In genomic region chr14:32565256-32565655, GRCh38 we compare ENCODE assay signal across 16 cellular contexts.
A peak's percentile ranks its signal among the peaks of the same experiment; 100 is the strongest.
DNase-seq lines count a peak whose midpoint lies in the region; TF ChIP-seq lines count a peak whose summit lies in the region.
"Had no signal": no experiment of that assay in that cellular context is flagged by ENCODE, and none has a peak within 500 bp of the region (broad histone marks: within the 10 kb centered on the region; RNA-seq: fewer than 3 reads in every experiment).

No MANE protein-coding gene starts in this region.

- CTCF ChIA-PET in A673 (lab: Charles Lee) (no interaction called here), OCI-LY7 (lab: Charles Lee; ENCODE audit: unreplicated experiment) (no interaction called here)

- H3K79me2 ChIP-seq in Loucy (ENCODE audit: insufficient read depth, low read length) (no peaks in the 10 kb centered on the region), hepatocyte (no peaks in the 10 kb centered on the region), OCI-LY7 (ENCODE audit: insufficient read depth, low read depth, low read length) (no peaks in the 10 kb centered on the region)

- H3K27ac ChIP-seq in A673 (ENCODE audit: low read depth, low read length, poor library complexity, severe bottlenecking) (peak overlapping the region; percentile 18), SJCRH30 (peak overlapping the region; percentile 46; the same call in 1 of the 2 replicates), hepatocyte (peak overlapping the region; percentile 76), OCI-LY7 (ENCODE audit: low read depth, low read length, poor library complexity, severe bottlenecking) (no peak overlapping the region)
- H3K27ac ChIP-seq: lower lobe of right lung, pancreas had no signal

- BruUV-seq in A673 (replicated peaks; lab: Mats Ljungman, UMichigan): no TSS peak
- no TSS peak for BruUV-seq in OCI-LY7 (replicated peaks; lab: Mats Ljungman, UMichigan)

- H3K4me2 ChIP-seq in Loucy (ENCODE audit: low read depth, low read length, poor library complexity, severe bottlenecking): peak overlapping the region; percentile 57
- no peak overlapping the region for H3K4me2 ChIP-seq in hepatocyte
- H3K4me2 ChIP-seq in OCI-LY7 (ENCODE audit: low read length): no peak overlapping the region
- H3K4me2 ChIP-seq: GM23338 had no signal

- H3K4me3 ChIP-seq in A673 (ENCODE audit: low read depth, low read length, poor library complexity, severe bottlenecking) (no peak overlapping the region), Loucy (ENCODE audit: low read length, poor library complexity, severe bottlenecking) (peak overlapping the region; percentile 19), SJCRH30 (no peak overlapping the region), hepatocyte (no peak overlapping the region), OCI-LY7 (ENCODE audit: low read depth, low read length, poor library complexity, severe bottlenecking) (no peak overlapping the region)
- H3K4me3 ChIP-seq: GM23338, lower lobe of right lung, pancreas had no signal

- intact Hi-C loops in A673 (cut with micrococcal nuclease; ENCODE audit: unreplicated experiment) (no loop called here), OCI-LY7 (cut with micrococcal nuclease; ENCODE audit: unreplicated experiment) (no loop called here)

- H3K4me1 ChIP-seq in A673 (ENCODE audit: insufficient read depth, low read length, poor library complexity, severe bottlenecking) (peaks cover 17% of the 10 kb centered on the region), Loucy (ENCODE audit: insufficient read depth, low read length, poor library complexity, severe bottlenecking) (peaks cover 18% of the 10 kb centered on the region), SJCRH30 (peaks cover 33% of the 10 kb centered on the region), hepatocyte (ENCODE audit: insufficient read depth) (peaks cover 17% of the 10 kb centered on the region), OCI-LY7 (ENCODE audit: insufficient read depth, low read length, poor library complexity, severe bottlenecking) (no peaks in the 10 kb centered on the region)

- no peak overlapping the region for H3K9ac ChIP-seq in Loucy (ENCODE audit: low read depth, low read length, poor library complexity, severe bottlenecking)

- no peaks in the 10 kb centered on the region for H3K9me2 ChIP-seq in Loucy (replicated peaks; ENCODE audit: low read depth, low read length)
- H3K9me2 ChIP-seq in hepatocyte (replicated peaks; ENCODE audit: insufficient read depth): no peaks in the 10 kb centered on the region
- no peaks in the 10 kb centered on the region for H3K9me2 ChIP-seq in OCI-LY7 (ENCODE audit: insufficient read depth, low read length)

- POLR2A ChIA-PET in A673 (lab: Charles Lee; ENCODE audit: low non-redundant PET) (no interaction called here), OCI-LY7 (lab: Charles Lee) (interaction anchor here (0.6 kb wide), 1 partner anchor 275 kb away, joined by 4 read pairs; no protein-coding TSS in a partner anchor)

- H3K9me3 ChIP-seq in A673 (ENCODE audit: low read depth, low read length, poor library complexity, severe bottlenecking) (no peaks in the 10 kb centered on the region), Loucy (ENCODE audit: insufficient read depth, low read depth, low read length) (no peaks in the 10 kb centered on the region), SJCRH30 (replicated peaks) (no peaks in the 10 kb centered on the region), hepatocyte (ENCODE audit: low read depth) (no peaks in the 10 kb centered on the region), OCI-LY7 (ENCODE audit: low read length) (no peaks in the 10 kb centered on the region)
- H3K9me3 ChIP-seq: lower lobe of right lung, pancreas had no signal

- H3F3A ChIP-seq in Loucy (ENCODE audit: low read depth): 0 out of 2 replicates have a peak, but pooled peaks cover 3% of the 10 kb centered on the region

- H4K20me1 ChIP-seq in Loucy (ENCODE audit: insufficient read depth, low read length, poor library complexity, severe bottlenecking) (no peaks in the 10 kb centered on the region), hepatocyte (ENCODE audit: insufficient read depth, poor library complexity, severe bottlenecking) (no peaks in the 10 kb centered on the region), OCI-LY7 (ENCODE audit: insufficient read depth, low read length) (no peaks in the 10 kb centered on the region)

- peak; percentile 24 for DNase-seq in A673 (ENCODE audit: low spot score)
- peak in 1 of 2 experiments; percentile 40 for DNase-seq in SJCRH30
- no peak for DNase-seq in hepatocyte (ENCODE audit: low spot score)
- no peak for DNase-seq in OCI-LY7 (ENCODE audit: low spot score)
- DNase-seq in AG08396 (ENCODE audit: low spot score): no peak
- DNase-seq in NCI-H146 (lab: John Stamatoyannopoulos, UW): no peak
- no peak for DNase-seq in epidermal melanocyte (ENCODE audit: insufficient read length, low spot score)
- DNase-seq: activated CD4-positive, alpha-beta T cell treated with anti-CD3 and anti-CD28 coated beads for 4 hours; activated T-cell treated with anti-CD3 and anti-CD28 coated beads, Interleukin-2, amount 50 U/mL, for 4 hours; lower lobe of right lung; MV-4-11; pancreas; PC-3; stimulated activated CD4-positive, alpha-beta T cell treated with anti-CD3 and anti-CD28 coated beads, Interleukin-2, amount 100 ng/mL, for 24 hours had no signal

- H2AFZ ChIP-seq in Loucy (ENCODE audit: low read length) (0 out of 2 replicates have a peak overlapping the region, but pooled peaks have one; percentile 21), hepatocyte (no peak overlapping the region), OCI-LY7 (ENCODE audit: low read length) (no peak overlapping the region)
- H2AFZ ChIP-seq: GM23338 had no signal

- H3K27me3 ChIP-seq in A673 (replicated peaks; ENCODE audit: insufficient read depth, low read depth, low read length, poor library complexity) (no peaks in the 10 kb centered on the region), Loucy (ENCODE audit: insufficient read depth, low read length, poor library complexity, severe bottlenecking) (no peaks in the 10 kb centered on the region), SJCRH30 (no peaks in the 10 kb centered on the region), hepatocyte (no peaks in the 10 kb centered on the region)
- H3K27me3 ChIP-seq: pancreas had no signal

- TF ChIP-seq CTCF in A673 (conservative IDR thresholded peaks at IDR 0.05; ENCODE audit: low read depth, low read length) (no peak), Loucy (conservative IDR thresholded peaks at IDR 0.05; ENCODE audit: low read length) (no peak), hepatocyte (IDR thresholded peaks at IDR 0.05; ENCODE audit: poor library complexity) (no peak), OCI-LY7 (conservative IDR thresholded peaks at IDR 0.05; ENCODE audit: low read length) (no peak)

- H3K36me3 ChIP-seq in A673 (ENCODE audit: insufficient read depth, low read length, poor library complexity, severe bottlenecking) (no peaks in the 10 kb centered on the region), Loucy (ENCODE audit: insufficient read depth, low read length) (no peaks in the 10 kb centered on the region), SJCRH30 (no peaks in the 10 kb centered on the region), hepatocyte (replicated peaks; ENCODE audit: insufficient read depth, low read depth) (no peaks in the 10 kb centered on the region), OCI-LY7 (ENCODE audit: insufficient read depth, low read length) (no peaks in the 10 kb centered on the region)
- H3K36me3 ChIP-seq: lower lobe of right lung, pancreas had no signal
